ENCODE assay signal across 40 cellular contexts in the genomic region with DNA sequence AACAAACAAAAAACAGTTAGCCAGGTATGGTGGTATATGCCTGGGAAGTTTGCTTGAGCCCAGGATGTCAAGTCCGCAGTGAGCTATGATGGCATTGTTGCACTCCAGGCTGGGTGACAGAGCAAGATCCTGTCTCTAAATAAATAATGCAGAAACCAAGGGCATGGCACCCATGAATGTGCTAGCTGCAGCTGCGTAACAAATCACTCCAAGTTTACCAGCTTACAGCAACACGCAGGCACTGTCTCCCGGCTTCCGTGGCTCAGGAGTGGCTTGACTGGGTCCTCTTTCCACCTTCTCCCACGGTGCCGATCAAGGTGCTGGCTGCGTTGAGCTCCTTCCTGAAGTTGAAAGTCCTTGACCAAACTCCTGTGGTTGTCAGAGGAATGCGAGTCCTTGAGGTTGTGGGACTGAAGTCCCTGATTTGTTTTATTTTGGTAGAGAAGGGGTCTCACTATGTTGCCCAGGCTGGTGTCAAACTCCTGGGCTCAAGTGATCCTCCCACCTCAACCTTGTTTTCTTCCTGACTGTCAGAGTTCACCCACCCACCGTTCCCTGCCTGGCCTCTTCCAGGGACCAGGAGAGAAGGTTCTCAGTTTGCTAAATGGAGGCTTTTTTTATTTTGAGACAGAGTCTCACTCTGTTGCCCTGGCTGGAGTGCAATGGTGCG. TPM values are rescaled to one million over a fixed set of nuclear protein-coding genes. Genes with fewer than 3 reads are reported as not detected.
"Had no signal": no experiment of that assay in that cellular context is flagged by ENCODE, and none has a peak within 500 bp of the region (broad histone marks: within the 10 kb centered on the region; RNA-seq: fewer than 3 reads in every experiment).

No MANE protein-coding gene starts in this region.

- H3K27ac ChIP-seq: ascending aorta, cardiac muscle cell, WERI-Rb-1 had no signal

- H3K4me1 ChIP-seq: ascending aorta had no signal

- H3K4me3 Mint-ChIP-seq: activated CD4-positive, alpha-beta memory T cell treated with anti-CD3 and anti-CD28 coated beads, Interleukin-2, amount 10 ng/mL, durations not matched to agents 7 days and 5 days; activated CD4-positive, alpha-beta T cell treated with anti-CD3 and anti-CD28 coated beads for 36 hours; activated CD4-positive, alpha-beta T cell treated with anti-CD3 and anti-CD28 coated beads, Interleukin-2, amount 10 ng/mL, durations not matched to agents 7 days and 5 days; activated CD8-positive, alpha-beta memory T cell treated with anti-CD3 and anti-CD28 coated beads, Interleukin-2, amount 10 ng/mL, durations not matched to agents 7 days and 5 days; activated CD8-positive, alpha-beta T cell treated with anti-CD3 and anti-CD28 coated beads, Interleukin-2, amount 10 ng/mL, durations not matched to agents 7 days and 5 days; activated naive CD4-positive, alpha-beta T cell treated with anti-CD3 and anti-CD28 coated beads, Interleukin-2, amount 10 ng/mL, durations not matched to agents 7 days and 5 days; activated naive CD4-positive, alpha-beta T cell treated with anti-CD3 and anti-CD28 coated beads, Interleukin-2, amount 50 U/mL, for 24 hours; activated naive CD8-positive, alpha-beta T cell; activated naive CD8-positive, alpha-beta T cell treated with anti-CD3 and anti-CD28 coated beads, Interleukin-2, amount 10 ng/mL, durations not matched to agents 7 days and 5 days; activated naive CD8-positive, alpha-beta T cell treated with anti-CD3 and anti-CD28 coated beads, Interleukin-2, amount 50 U/mL, for 24 hours; activated T-cell treated with anti-CD3 and anti-CD28 coated beads, Interleukin-2, amount 50 U/mL, for 24 hours; brain; central memory CD8-positive, alpha-beta T cell; T-helper 1 cell treated with Interleukin-12 subunit alpha and Interleukin-12 subunit beta and Interleukin-4 antibody, amounts not matched to agents 30 μg/mL and 1 μg/mL, for 36 hours; T-helper 2 cell treated with Interferon-gamma antibody and Interleukin-4, amounts not matched to agents 5 μg/mL and 100 μg/mL, for 36 hours; WTC11 had no signal

- FAIRE-seq: bronchial epithelial cell had no signal

- H3K9me3 Mint-ChIP-seq: activated CD4-positive, alpha-beta memory T cell treated with anti-CD3 and anti-CD28 coated beads, Interleukin-2, amount 10 ng/mL, durations not matched to agents 7 days and 5 days; activated CD4-positive, alpha-beta T cell treated with anti-CD3 and anti-CD28 coated beads, Interleukin-2, amount 10 ng/mL, durations not matched to agents 7 days and 5 days; activated naive CD4-positive, alpha-beta T cell treated with anti-CD3 and anti-CD28 coated beads, Interleukin-2, amount 10 ng/mL, durations not matched to agents 7 days and 5 days; activated naive CD4-positive, alpha-beta T cell treated with anti-CD3 and anti-CD28 coated beads, Interleukin-2, amount 50 U/mL, for 24 hours; activated naive CD8-positive, alpha-beta T cell treated with anti-CD3 and anti-CD28 coated beads, Interleukin-2, amount 10 ng/mL, durations not matched to agents 7 days and 5 days; activated naive CD8-positive, alpha-beta T cell treated with anti-CD3 and anti-CD28 coated beads, Interleukin-2, amount 50 U/mL, for 24 hours; activated T-cell treated with anti-CD3 and anti-CD28 coated beads, Interleukin-2, amount 50 U/mL, for 24 hours; activated T-helper 2 cell treated with anti-CD3 and anti-CD28 coated beads, Interferon-gamma antibody, Interleukin-2, Interleukin-4, amounts not matched to agents 10 μg/mL and 5 μg/mL and 100 μg/mL, durations not matched to agents 14 hours and 24 hours and 36 hours; central memory CD8-positive, alpha-beta T cell; T-helper 1 cell treated with Interleukin-12 subunit alpha and Interleukin-12 subunit beta and Interleukin-4 antibody, amounts not matched to agents 30 μg/mL and 1 μg/mL, for 36 hours; T-helper 2 cell treated with Interferon-gamma antibody and Interleukin-4, amounts not matched to agents 5 μg/mL and 100 μg/mL, for 36 hours had no signal

- DNase-seq: activated CD4-positive, alpha-beta memory T cell treated with anti-CD3 and anti-CD28 coated beads, Interleukin-2, amount 10 ng/mL, durations not matched to agents 7 days and 5 days; activated CD4-positive, alpha-beta T cell treated with anti-CD3 and anti-CD28 coated beads for 1 hour; activated CD4-positive, alpha-beta T cell treated with anti-CD3 and anti-CD28 coated beads for 36 hours; activated CD4-positive, alpha-beta T cell treated with anti-CD3 and anti-CD28 coated beads for 48 hours; activated CD4-positive, alpha-beta T cell treated with anti-CD3 and anti-CD28 coated beads, Interleukin-2, amount 10 ng/mL, durations not matched to agents 7 days and 5 days; activated CD4-positive, alpha-beta T cell treated with anti-CD3 and anti-CD28 coated beads, Interleukin-2, amount 50 U/mL, for 48 hours; activated CD4-positive, CD25-positive, alpha-beta regulatory T cell; activated CD8-positive, alpha-beta memory T cell treated with anti-CD3 and anti-CD28 coated beads for 24 hours; activated CD8-positive, alpha-beta memory T cell treated with anti-CD3 and anti-CD28 coated beads, Interleukin-2, amount 10 ng/mL, durations not matched to agents 7 days and 5 days; activated CD8-positive, alpha-beta memory T cell treated with anti-CD3 and anti-CD28 coated beads, Interleukin-2, amount 50 U/mL, for 48 hours; activated CD8-positive, alpha-beta T cell treated with anti-CD3 and anti-CD28 coated beads, Interleukin-2, amount 10 ng/mL, durations not matched to agents 7 days and 5 days; activated effector memory CD4-positive, alpha-beta T cell treated with Interleukin-2 at 50 U/mL for 16 hours; activated gamma-delta T cell; activated naive CD4-positive, alpha-beta T cell treated with anti-CD3 and anti-CD28 coated beads, Interleukin-2, amount 10 ng/mL, durations not matched to agents 7 days and 5 days; activated naive CD4-positive, alpha-beta T cell treated with Interleukin-2 at 50 U/mL for 16 hours; activated naive CD8-positive, alpha-beta T cell treated with anti-CD3 and anti-CD28 coated beads, Interleukin-2, amount 10 ng/mL, durations not matched to agents 7 days and 5 days; activated naive CD8-positive, alpha-beta T cell treated with anti-CD3 and anti-CD28 coated beads, Interleukin-2, amount 50 U/mL, for 24 hours; activated T-cell treated with anti-CD3 and anti-CD28 coated beads, Interleukin-2, amount 50 U/mL, for 24 hours; activated T-cell treated with anti-CD3 and anti-CD28 coated beads, Interleukin-2, amount 50 U/mL, for 48 hours; amygdala; anterior cingulate cortex; caudate nucleus; SW 1271; T-helper 1 cell; T-helper 2 cell; T-helper 9 cell; WERI-Rb-1 had no signal

- H3K4me3 ChIP-seq: ascending aorta, cardiac muscle cell had no signal

- H3K9me3 ChIP-seq: ascending aorta had no signal

- ATAC-seq: activated CD4-positive, alpha-beta T cell treated with anti-CD3 and anti-CD28 coated beads for 36 hours; activated CD4-positive, CD25-positive, alpha-beta regulatory T cell treated with anti-CD3 and anti-CD28 coated beads, Interleukin-2, amount 50 U/mL, for 24 hours; activated CD8-positive, alpha-beta memory T cell treated with anti-CD3 and anti-CD28 coated beads, Interleukin-2, amount 10 ng/mL, durations not matched to agents 7 days and 5 days; activated CD8-positive, alpha-beta T cell treated with anti-CD3 and anti-CD28 coated beads, Interleukin-2, amount 10 ng/mL, durations not matched to agents 7 days and 5 days; activated naive CD8-positive, alpha-beta T cell treated with anti-CD3 and anti-CD28 coated beads, Interleukin-2, amount 50 U/mL, for 24 hours; WTC11 had no signal

- H3K27ac Mint-ChIP-seq: activated CD4-positive, alpha-beta memory T cell treated with anti-CD3 and anti-CD28 coated beads, Interleukin-2, amount 10 ng/mL, durations not matched to agents 7 days and 5 days; activated CD4-positive, alpha-beta T cell treated with anti-CD3 and anti-CD28 coated beads for 36 hours; activated CD4-positive, alpha-beta T cell treated with anti-CD3 and anti-CD28 coated beads, Interleukin-2, amount 10 ng/mL, durations not matched to agents 7 days and 5 days; activated CD8-positive, alpha-beta memory T cell treated with anti-CD3 and anti-CD28 coated beads, Interleukin-2, amount 10 ng/mL, durations not matched to agents 7 days and 5 days; activated CD8-positive, alpha-beta T cell treated with anti-CD3 and anti-CD28 coated beads, Interleukin-2, amount 10 ng/mL, durations not matched to agents 7 days and 5 days; activated naive CD4-positive, alpha-beta T cell treated with anti-CD3 and anti-CD28 coated beads, Interleukin-2, amount 10 ng/mL, durations not matched to agents 7 days and 5 days; activated naive CD4-positive, alpha-beta T cell treated with anti-CD3 and anti-CD28 coated beads, Interleukin-2, amount 50 U/mL, for 24 hours; activated naive CD8-positive, alpha-beta T cell; activated naive CD8-positive, alpha-beta T cell treated with anti-CD3 and anti-CD28 coated beads, Interleukin-2, amount 10 ng/mL, durations not matched to agents 7 days and 5 days; activated naive CD8-positive, alpha-beta T cell treated with anti-CD3 and anti-CD28 coated beads, Interleukin-2, amount 50 U/mL, for 24 hours; activated T-cell treated with anti-CD3 and anti-CD28 coated beads, Interleukin-2, amount 50 U/mL, for 24 hours; activated T-helper 2 cell treated with anti-CD3 and anti-CD28 coated beads, Interferon-gamma antibody, Interleukin-2, Interleukin-4, amounts not matched to agents 10 μg/mL and 5 μg/mL and 100 μg/mL, durations not matched to agents 14 hours and 24 hours and 36 hours; brain; T-helper 1 cell treated with Interleukin-12 subunit alpha and Interleukin-12 subunit beta and Interleukin-4 antibody, amounts not matched to agents 30 μg/mL and 1 μg/mL, for 36 hours; T-helper 2 cell treated with Interferon-gamma antibody and Interleukin-4, amounts not matched to agents 5 μg/mL and 100 μg/mL, for 36 hours; WTC11 had no signal

- H3K36me3 ChIP-seq: ascending aorta, cardiac muscle cell, WERI-Rb-1 had no signal

- H3K36me3 Mint-ChIP-seq: activated CD8-positive, alpha-beta memory T cell treated with anti-CD3 and anti-CD28 coated beads, Interleukin-2, amount 10 ng/mL, durations not matched to agents 7 days and 5 days; activated naive CD4-positive, alpha-beta T cell treated with anti-CD3 and anti-CD28 coated beads, Interleukin-2, amount 10 ng/mL, durations not matched to agents 7 days and 5 days; activated naive CD4-positive, alpha-beta T cell treated with anti-CD3 and anti-CD28 coated beads, Interleukin-2, amount 50 U/mL, for 24 hours; activated naive CD8-positive, alpha-beta T cell treated with anti-CD3 and anti-CD28 coated beads, Interleukin-2, amount 10 ng/mL, durations not matched to agents 7 days and 5 days; brain; WTC11 had no signal

- H3K4me1 Mint-ChIP-seq: activated CD4-positive, alpha-beta memory T cell treated with anti-CD3 and anti-CD28 coated beads, Interleukin-2, amount 10 ng/mL, durations not matched to agents 7 days and 5 days; activated CD4-positive, alpha-beta T cell treated with anti-CD3 and anti-CD28 coated beads for 36 hours; activated CD4-positive, alpha-beta T cell treated with anti-CD3 and anti-CD28 coated beads, Interleukin-2, amount 10 ng/mL, durations not matched to agents 7 days and 5 days; activated CD8-positive, alpha-beta memory T cell treated with anti-CD3 and anti-CD28 coated beads, Interleukin-2, amount 10 ng/mL, durations not matched to agents 7 days and 5 days; activated naive CD4-positive, alpha-beta T cell treated with anti-CD3 and anti-CD28 coated beads, Interleukin-2, amount 10 ng/mL, durations not matched to agents 7 days and 5 days; activated naive CD4-positive, alpha-beta T cell treated with anti-CD3 and anti-CD28 coated beads, Interleukin-2, amount 50 U/mL, for 24 hours; activated naive CD8-positive, alpha-beta T cell treated with anti-CD3 and anti-CD28 coated beads, Interleukin-2, amount 10 ng/mL, durations not matched to agents 7 days and 5 days; activated naive CD8-positive, alpha-beta T cell treated with anti-CD3 and anti-CD28 coated beads, Interleukin-2, amount 50 U/mL, for 24 hours; central memory CD8-positive, alpha-beta T cell; WTC11 had no signal

RNA-seq across cellular contexts. Expression of a gene that starts 13.2 kb away (rescaled TPM):
- total RNA-seq: activated CD4-positive, alpha-beta memory T cell treated with anti-CD3 and anti-CD28 coated beads, Interleukin-2, amount 10 ng/mL, durations not matched to agents 7 days and 5 days; activated CD4-positive, alpha-beta T cell treated with anti-CD3 and anti-CD28 coated beads for 36 hours; activated CD4-positive, alpha-beta T cell treated with anti-CD3 and anti-CD28 coated beads, Interleukin-2, amount 10 ng/mL, durations not matched to agents 7 days and 5 days; activated CD8-positive, alpha-beta memory T cell treated with anti-CD3 and anti-CD28 coated beads, Interleukin-2, amount 10 ng/mL, durations not matched to agents 7 days and 5 days; activated CD8-positive, alpha-beta T cell treated with anti-CD3 and anti-CD28 coated beads, Interleukin-2, amount 10 ng/mL, durations not matched to agents 7 days and 5 days; activated naive CD8-positive, alpha-beta T cell treated with anti-CD3 and anti-CD28 coated beads, Interleukin-2, amount 10 ng/mL, durations not matched to agents 7 days and 5 days; activated T-helper 2 cell treated with anti-CD3 and anti-CD28 coated beads, Interferon-gamma antibody, Interleukin-2, Interleukin-4, amounts not matched to agents 10 μg/mL and 5 μg/mL and 100 μg/mL, durations not matched to agents 14 hours and 24 hours and 36 hours; ascending aorta; cardiac muscle cell had no signal
- polyA plus RNA-seq: adipose tissue, cardiac muscle cell had no signal
